In genomic region chr4:5027366-5027765, GRCh38 we compare ENCODE assay signal across 15 cellular contexts. TPM values are rescaled to one million over a fixed set of nuclear protein-coding genes. Genes with fewer than 3 reads are reported as not detected.
"Had no signal": no experiment of that assay in that cellular context is flagged by ENCODE, and none has a peak within 500 bp of the region (broad histone marks: within the 10 kb centered on the region; RNA-seq: fewer than 3 reads in every experiment).

No MANE protein-coding gene starts in this region.

- H3K4me3 ChIP-seq: sigmoid colon, thoracic aorta had no signal

- H3K4me1 ChIP-seq: parathyroid adenoma, sigmoid colon had no signal

- H3K27ac ChIP-seq: parathyroid adenoma, sigmoid colon, thoracic aorta had no signal

- H3K9ac ChIP-seq: parathyroid adenoma had no signal

- H3K36me3 ChIP-seq: sigmoid colon, thoracic aorta had no signal

- H3K27me3 ChIP-seq: sigmoid colon had no signal

- ATAC-seq: activated CD8-positive, alpha-beta T cell treated with anti-CD3 and anti-CD28 coated beads, Interleukin-2, amount 10 ng/mL, durations not matched to agents 7 days and 5 days had no signal

- H2AFZ ChIP-seq: parathyroid adenoma had no signal

- H3K9me3 ChIP-seq: sigmoid colon, thoracic aorta had no signal

- DNase-seq: activated B cell treated with CpG ODN at 0.5 μM for 24 hours; activated CD4-positive, alpha-beta T cell treated with anti-CD3 and anti-CD28 coated beads, Interleukin-2, amount 10 ng/mL, durations not matched to agents 24 days and 14 days; activated CD8-positive, alpha-beta memory T cell treated with anti-CD3 and anti-CD28 coated beads, Interleukin-2, amount 50 U/mL, for 4 hours; activated CD8-positive, alpha-beta T cell treated with anti-CD3 and anti-CD28 coated beads, Interleukin-2, amount 10 ng/mL, durations not matched to agents 7 days and 5 days; activated gamma-delta T cell; activated naive CD8-positive, alpha-beta T cell treated with anti-CD3 and anti-CD28 coated beads for 36 hours; activated T-cell treated with anti-CD3 and anti-CD28 coated beads, Interleukin-2, amount 50 U/mL, for 48 hours; endodermal cell; naive B cell; sigmoid colon; stimulated activated CD4-positive, alpha-beta T cell treated with anti-CD3 and anti-CD28 coated beads, Interleukin-12 subunit alpha, Interleukin-12 subunit beta, amount 100 ng/mL, for 4 hours; stimulated activated CD4-positive, alpha-beta T cell treated with anti-CD3 and anti-CD28 coated beads, Interleukin-2, amount 100 ng/mL, for 24 hours; T-helper 2 cell had no signal

- H3K79me2 ChIP-seq: parathyroid adenoma had no signal

RNA-seq across cellular contexts. Expression of gene CYTL1, which starts 8.1 kb away (rescaled TPM):
- total RNA-seq: activated B cell treated with CpG ODN at 0.5 μM for 24 hours; activated CD4-positive, alpha-beta T cell treated with anti-CD3 and anti-CD28 coated beads, Interleukin-2, amount 10 ng/mL, durations not matched to agents 24 days and 14 days; activated CD8-positive, alpha-beta T cell treated with anti-CD3 and anti-CD28 coated beads, Interleukin-2, amount 10 ng/mL, durations not matched to agents 7 days and 5 days; activated naive CD8-positive, alpha-beta T cell treated with anti-CD3 and anti-CD28 coated beads for 36 hours had no signal

RNA-seq across cellular contexts. Expression of gene STK32B, which starts 23.9 kb away (rescaled TPM):
- total RNA-seq: activated B cell treated with CpG ODN at 0.5 μM for 24 hours; activated CD4-positive, alpha-beta T cell treated with anti-CD3 and anti-CD28 coated beads, Interleukin-2, amount 10 ng/mL, durations not matched to agents 24 days and 14 days; activated CD8-positive, alpha-beta T cell treated with anti-CD3 and anti-CD28 coated beads, Interleukin-2, amount 10 ng/mL, durations not matched to agents 7 days and 5 days; activated naive CD8-positive, alpha-beta T cell treated with anti-CD3 and anti-CD28 coated beads for 36 hours had no signal
